Comparison of ENCODE assay signal across 12 cellular contexts in the genomic region with DNA sequence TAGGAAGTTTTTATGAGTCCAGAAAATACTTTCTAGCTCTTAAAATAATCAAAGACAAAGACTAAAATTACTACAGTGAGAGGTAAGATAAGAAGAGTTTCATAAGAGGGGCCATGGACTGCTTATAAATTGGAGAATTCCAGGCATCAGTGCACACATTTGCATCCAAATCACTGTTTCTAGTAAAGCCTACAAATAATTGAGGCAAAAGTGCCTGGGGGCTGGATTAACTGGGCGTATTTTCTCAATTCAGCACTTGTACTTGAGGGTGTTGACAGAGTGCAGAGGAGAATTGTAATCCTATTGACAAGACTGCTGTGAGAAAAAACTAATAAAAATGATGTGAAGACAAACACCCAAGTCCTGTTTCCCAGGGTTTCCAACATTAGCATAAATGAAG.
"Had no signal": no experiment of that assay in that cellular context is flagged by ENCODE, and none has a peak within 500 bp of the region (broad histone marks: within the 10 kb centered on the region; RNA-seq: fewer than 3 reads in every experiment).

No MANE protein-coding gene starts in this region.

- DNase-seq: activated CD4-positive, alpha-beta T cell treated with anti-CD3 and anti-CD28 coated beads, Interleukin-2, amount 50 U/mL, for 48 hours; activated CD4-positive, CD25-positive, alpha-beta regulatory T cell treated with anti-CD3 and anti-CD28 coated beads, Interleukin-2, amount 50 U/mL, for 72 hours; activated CD8-positive, alpha-beta memory T cell treated with anti-CD3 and anti-CD28 coated beads, Interleukin-2, amount 10 ng/mL, durations not matched to agents 7 days and 5 days; activated gamma-delta T cell; activated naive CD8-positive, alpha-beta T cell treated with anti-CD3 and anti-CD28 coated beads, Interleukin-2, amount 10 ng/mL, durations not matched to agents 7 days and 5 days; activated T-cell treated with anti-CD3 and anti-CD28 coated beads, Interleukin-2, amount 50 U/mL, for 24 hours; heart right ventricle; mesendoderm; psoas muscle; sigmoid colon; stimulated activated naive CD4-positive, alpha-beta T cell treated with Interleukin-2 at 50 U/mL for 16 hours; upper lobe of left lung had no signal

- ATAC-seq: activated CD8-positive, alpha-beta memory T cell treated with anti-CD3 and anti-CD28 coated beads, Interleukin-2, amount 10 ng/mL, durations not matched to agents 7 days and 5 days; psoas muscle had no signal
